In genomic region chr17:17456251-17456650, GRCh38 we compare ENCODE assay signal across 1 cellular context.
TF ChIP-seq lines count a peak whose summit lies in the region.

No MANE protein-coding gene starts in this region.

TF ChIP-seq in IMR-90, 13 proteins besides CTCF, POLR2A, EP300 and RAD21:
- TF ChIP-seq ELK1 (IDR thresholded peaks at IDR 0.05; ENCODE audit: borderline replicate concordance, low read depth, low read length) = no peak
- TF ChIP-seq RCOR1 (IDR thresholded peaks at IDR 0.05; ENCODE audit: insufficient replicate concordance, low read length) = no peak
- TF ChIP-seq MAZ (IDR thresholded peaks at IDR 0.05; ENCODE audit: borderline replicate concordance, low read depth, low read length) = no peak
- TF ChIP-seq FOS (IDR thresholded peaks at IDR 0.05; ENCODE audit: low read depth, low read length) = no peak
- TF ChIP-seq RFX5 (IDR thresholded peaks at IDR 0.05; ENCODE audit: low read depth, low read length) = no peak
- TF ChIP-seq NFE2L2 (IDR thresholded peaks at IDR 0.05; ENCODE audit: low read depth, low read length) = no peak
- no peak for TF ChIP-seq BHLHE40 (IDR thresholded peaks at IDR 0.05; ENCODE audit: low read depth, low read length)
- no peak for TF ChIP-seq USF2 (IDR thresholded peaks at IDR 0.05; ENCODE audit: low read depth, low read length)
- TF ChIP-seq MAFK (IDR thresholded peaks at IDR 0.05; ENCODE audit: low read depth, low read length) = no peak
- no peak for TF ChIP-seq MXI1 (IDR thresholded peaks at IDR 0.05; ENCODE audit: borderline replicate concordance, low read depth, low read length)
- no peak for TF ChIP-seq CHD1 (IDR thresholded peaks at IDR 0.05; ENCODE audit: low read depth, low read length)
- TF ChIP-seq CEBPB (IDR thresholded peaks at IDR 0.05; ENCODE audit: low read depth, low read length) = no peak
- TF ChIP-seq SMC3 (IDR thresholded peaks at IDR 0.05; ENCODE audit: low read depth, low read length) = no peak
